28 cellular contexts compared by ENCODE assay signal in genomic region chr18:8044004-8044403, GRCh38.
"Had no signal": no experiment of that assay in that cellular context is flagged by ENCODE, and none has a peak within 500 bp of the region (broad histone marks: within the 10 kb centered on the region; RNA-seq: fewer than 3 reads in every experiment).

No MANE protein-coding gene starts in this region.

- H3K36me3 ChIP-seq: left ventricle myocardium inferior, pancreas, prostate gland, suprapubic skin, thoracic aorta, tibial nerve, uterus had no signal

- H3K9me3 Mint-ChIP-seq: neural crest cell, type B pancreatic cell had no signal

- DNase-seq: hypothalamus; immature natural killer cell; left ventricle myocardium inferior; mesendoderm; naive B cell; natural killer cell; nucleus accumbens; pancreas; posterior cingulate gyrus; retina; right cardiac atrium; stimulated activated CD4-positive, alpha-beta T cell treated with anti-CD3 and anti-CD28 coated beads, Interleukin-12 subunit alpha, Interleukin-12 subunit beta, amount 100 ng/mL, for 4 hours; stimulated activated CD4-positive, alpha-beta T cell treated with anti-CD3 and anti-CD28 coated beads, Interleukin-15, amount 100 ng/mL, for 24 hours; stimulated activated CD4-positive, alpha-beta T cell treated with anti-CD3 and anti-CD28 coated beads, Interleukin-2, amount 100 ng/mL, for 24 hours; stimulated activated CD4-positive, alpha-beta T cell treated with anti-CD3 and anti-CD28 coated beads, Interleukin-4, amount 100 ng/mL, for 1 hour; stimulated activated naive CD4-positive, alpha-beta T cell; uterus had no signal

- H3K9me3 ChIP-seq: left ventricle myocardium inferior, pancreas, prostate gland, suprapubic skin, thoracic aorta, tibial nerve, uterus had no signal

- H3K27me3 Mint-ChIP-seq: stimulated activated naive CD8-positive, alpha-beta T cell treated with anti-CD3 and anti-CD28 coated beads, Interleukin-15, Interleukin-2, amounts not matched to agents 100 ng/mL and 50 ng/mL, for 24 hours; type B pancreatic cell had no signal

- H3K4me3 Mint-ChIP-seq: immature natural killer cell; mesothelial cell of epicardium; naive B cell; natural killer cell; neural crest cell; stimulated activated naive CD8-positive, alpha-beta T cell treated with anti-CD3 and anti-CD28 coated beads, Interleukin-15, Interleukin-2, amounts not matched to agents 100 ng/mL and 50 ng/mL, for 24 hours; type B pancreatic cell had no signal

- H3K4me3 ChIP-seq: left ventricle myocardium inferior, lung, pancreas, prostate gland, skin epidermis, suprapubic skin, thoracic aorta, tibial nerve, uterus had no signal

- H3K27me3 ChIP-seq: pancreas, suprapubic skin, tibial nerve, uterus had no signal

- H3K27ac Mint-ChIP-seq: immature natural killer cell; mesothelial cell of epicardium; natural killer cell; stimulated activated naive CD8-positive, alpha-beta T cell treated with anti-CD3 and anti-CD28 coated beads, Interleukin-15, Interleukin-2, amounts not matched to agents 100 ng/mL and 50 ng/mL, for 24 hours; type B pancreatic cell had no signal

- H3K27ac ChIP-seq: left ventricle myocardium inferior, pancreas, prostate gland, skin epidermis, suprapubic skin, thoracic aorta, tibial nerve, uterus had no signal

- H3K4me1 Mint-ChIP-seq: immature natural killer cell, naive B cell, natural killer cell had no signal

- H3K4me1 ChIP-seq: pancreas, prostate gland, suprapubic skin, uterus had no signal

- H3K36me3 Mint-ChIP-seq: immature natural killer cell, mesothelial cell of epicardium, naive B cell, natural killer cell, type B pancreatic cell had no signal

- ATAC-seq: natural killer cell, pancreas, right cardiac atrium, sciatic nerve had no signal
